ENCODE assay signal across 8 cellular contexts in genomic region chr13:20160346-20161274, GRCh38. TPM values are rescaled to one million over a fixed set of nuclear protein-coding genes. Genes with fewer than 3 reads are reported as not detected.
DNase-seq lines count a peak whose midpoint lies in the region; ATAC-seq, FAIRE-seq and TF ChIP-seq lines count a peak whose summit lies in the region.

Gene GJA3, minus strand, starts transcription at chr13:20161052. Its CDS starts 17,764 bp downstream, at chr13:20143288.

- H3K9me3 ChIP-seq in sigmoid colon, result no peaks in the 10 kb centered on the region

- peaks cover 36 to 88% (median 67%) of the 10 kb centered on the region in 3 donors for H3K27me3 ChIP-seq in sigmoid colon

- H3K36me3 ChIP-seq in sigmoid colon, result no peaks in the 10 kb centered on the region

- peak; percentile 36 for FAIRE-seq in GM18507 (lab: Jason Lieb, UNC)

- peaks cover 0 to 25% (median 17%) of the 10 kb centered on the region in 4 donors for H3K4me1 ChIP-seq in sigmoid colon

- no peak within 1 kb of the TSS for H3K27ac ChIP-seq in sigmoid colon

- intact Hi-C loops in Right ventricle myocardium superior (cut with DNase I), result loop anchor here (5.0 to 10.0 kb wide), 3 partner anchors 33 to 126 kb away; no protein-coding TSS in a partner anchor
- intact Hi-C loops in sigmoid colon (cut with DNase I), result loop anchor here (2.0 to 10.0 kb wide), 5 partner anchors 30 to 233 kb away; no protein-coding TSS in a partner anchor

- DNase-seq in GM18507 (ENCODE audit: extremely low spot score, insufficient read length, low read depth) (no peak), NCI-H82 (lab: John Stamatoyannopoulos, UW) (peak; percentile 54), activated T-helper 1 cell treated with Interleukin-2 at 50 U/mL for 16 hours (ENCODE audit: low read depth) (peak; percentile 23), Right ventricle myocardium superior (peak; percentile 71), sigmoid colon (no peak), GF-D8 (lab: John Stamatoyannopoulos, UW) (no peak), NCI-H2081 treated with DMSO at 0.1 percent for 48 hours (lab: John Stamatoyannopoulos, UW) (no peak)

- 1% methylated on average over 93 of the region's 93 CpGs for WGBS in sigmoid colon, 2 donors

- TF ChIP-seq CTCF in sigmoid colon (IDR thresholded peaks at IDR 0.05), result no peak

- no peak for TF ChIP-seq POLR2A in sigmoid colon (IDR thresholded peaks at IDR 0.05)

- peak within 1 kb of the TSS in 3 of 4 donors; percentile 26 to 41 (median 38) for H3K4me3 ChIP-seq in sigmoid colon

- ATAC-seq in HG02610 (IDR thresholded peaks at IDR 0.05; ENCODE audit: unreplicated experiment) (peak; percentile 61), Right ventricle myocardium superior (ENCODE audit: poor library complexity) (peak; percentile 87)

- TF ChIP-seq EP300 in sigmoid colon (IDR thresholded peaks at IDR 0.05), result no peak

RNA-seq across cellular contexts. Expression of gene GJA3, which starts in this region (rescaled TPM):
- total RNA-seq in Right ventricle myocardium superior (13.9 TPM), sigmoid colon (not detected)
- under 1 TPM in 1 of 3 donors, not detected in 2; 0.10 TPM for polyA plus RNA-seq in sigmoid colon

Comparison
In these comparisons a context has a peak if more than half of its experiments do, and no peak if none do; other contexts are left out.
1. RNA of gene GJA3 (total RNA-seq): 13.9 TPM in Right ventricle myocardium superior (single experiment); not detected in sigmoid colon; every median in the first group is over 10 times any median in the second.
2. DNase-seq: peak in NCI-H82 (single experiment), activated T-helper 1 cell treated with Interleukin-2 at 50 U/mL for 16 hours (single experiment) and Right ventricle myocardium superior (single experiment); none in GM18507 (single experiment), sigmoid colon (single experiment), GF-D8 (single experiment) and NCI-H2081 treated with DMSO at 0.1 percent for 48 hours (single experiment).